ENCODE assay signal across 18 cellular contexts in the genomic region with DNA sequence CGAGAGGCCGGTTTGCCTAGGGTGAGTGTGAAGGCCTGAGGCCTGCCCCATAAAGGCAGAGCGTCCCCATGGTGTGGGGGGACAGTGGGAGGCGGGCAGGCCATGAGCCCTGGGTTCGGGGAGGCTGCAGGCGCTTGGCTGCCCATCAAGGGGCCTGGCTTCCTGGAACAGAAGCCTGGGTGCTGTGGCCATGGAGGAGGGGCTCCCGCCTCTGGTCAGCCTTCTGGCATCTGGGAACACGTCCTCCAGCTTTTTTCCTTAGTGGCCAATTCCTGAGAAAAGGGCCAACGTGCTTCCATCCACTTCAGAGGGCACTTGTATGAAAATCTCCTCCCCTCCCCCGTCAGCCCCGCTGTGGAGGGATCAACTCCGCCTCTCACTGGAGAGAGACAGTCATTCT. TPM values are rescaled to one million over a fixed set of nuclear protein-coding genes. Genes with fewer than 3 reads are reported as not detected.
DNase-seq lines count a peak whose midpoint lies in the region; ATAC-seq, FAIRE-seq and TF ChIP-seq lines count a peak whose summit lies in the region.
"Had no signal": no experiment of that assay in that cellular context is flagged by ENCODE, and none has a peak within 500 bp of the region (broad histone marks: within the 10 kb centered on the region; RNA-seq: fewer than 3 reads in every experiment).

No MANE protein-coding gene starts in this region.

- no peaks in the 10 kb centered on the region for H3K27me3 ChIP-seq in H1 (replicated peaks in 1 of 4; ENCODE audit: control insufficient read depth in 3 of 4, extremely low read depth in 1 of 4, insufficient read depth in 3 of 4, low read length in 3 of 4)
- no peaks in the 10 kb centered on the region for H3K27me3 ChIP-seq in skeletal muscle satellite cell (ENCODE audit: control insufficient read depth, insufficient read depth, low read length)

- no peak for TF ChIP-seq EP300 in H1 (IDR thresholded peaks at IDR 0.05; ENCODE audit: borderline replicate concordance in 1 of 2, low read depth in 2 of 2, low read length in 2 of 2)

- no peak for TF ChIP-seq RAD21 in H1 (IDR thresholded peaks at IDR 0.05 in 1 of 2, conservative IDR thresholded peaks at IDR 0.05 in 1 of 2; ENCODE audit: low read depth in 2 of 2, low read length in 2 of 2)

- no peak overlapping the region for H3K4ac ChIP-seq in H1 (replicated peaks; ENCODE audit: insufficient read length, low read depth, low read length)

- H2BK20ac ChIP-seq in H1 (ENCODE audit: low read length), result no peak overlapping the region

- H3K79me2 ChIP-seq in H1 (ENCODE audit: control insufficient read depth in 1 of 2, insufficient read depth in 2 of 2, low read length in 2 of 2), result no peaks in the 10 kb centered on the region

- H4K91ac ChIP-seq in H1 (replicated peaks; ENCODE audit: insufficient read length, low read length), result peak overlapping the region; percentile 37

- H3K4me1 ChIP-seq in H1 (replicated peaks in 1 of 4; ENCODE audit: control insufficient read depth in 3 of 4, insufficient read depth in 4 of 4, low read length in 3 of 4) (no peaks in the 10 kb centered on the region; a peak in 2 of 7 replicates), skeletal muscle satellite cell (ENCODE audit: control insufficient read depth, insufficient read depth, low read length) (peaks cover 2% of the 10 kb centered on the region)

- H3K23ac ChIP-seq in H1 (ENCODE audit: insufficient read length), result no peak overlapping the region

- no peak overlapping the region for H2BK12ac ChIP-seq in H1 (ENCODE audit: low read depth, low read length)

- no peak overlapping the region for H4K5ac ChIP-seq in H1 (ENCODE audit: insufficient read length, low read depth, low read length)

- H2AK5ac ChIP-seq in H1 (ENCODE audit: low read depth, low read length), result no peak overlapping the region

- no peaks in the 10 kb centered on the region for H3K23me2 ChIP-seq in H1 (ENCODE audit: low read depth, low read length)

- DNase-seq in H1 (ENCODE audit: low read depth in 1 of 2, low spot score in 2 of 2) (no peak), mesothelial cell of epicardium (ENCODE audit: low spot score in 2 of 2, unreplicated experiment in 2 of 2) (no peak), DMS114 treated with DMSO at 0.1 percent for 48 hours (lab: John Stamatoyannopoulos, UW; ENCODE audit: unreplicated experiment) (no peak)
- no peak for DNase-seq in stimulated activated naive B cell treated with anti-CD40 and anti-IgM and Interleukin-4, amounts not matched to agents 10 μg/mL and 1 μg/mL and 100 μg/mL, for 72 hours
- no peak for DNase-seq in stimulated activated CD4-positive, alpha-beta T cell treated with anti-CD3 and anti-CD28 coated beads, Interleukin-2, amount 100 ng/mL, for 48 hours
- DNase-seq: activated CD4-positive, alpha-beta T cell treated with anti-CD3 and anti-CD28 coated beads for 1 hour; activated CD8-positive, alpha-beta memory T cell treated with anti-CD3 and anti-CD28 coated beads, Interleukin-2, amount 50 U/mL, for 48 hours; activated gamma-delta T cell; CD8-positive, alpha-beta T cell; NCI-H146; NCI-H748 treated with DMSO at 0.1 percent for 48 hours; PC-9 had no signal

- H3K4me3 ChIP-seq in H1 (ENCODE audit: extremely low read depth in 1 of 4, insufficient read depth in 2 of 4, low read depth in 3 of 4, low read length in 4 of 4), result no peak overlapping the region
- no peak overlapping the region for H3K4me3 ChIP-seq in skeletal muscle satellite cell (ENCODE audit: low read length)
- H3K4me3 ChIP-seq: PC-9 had no signal

- no peaks in the 10 kb centered on the region for H3K9me3 Mint-ChIP-seq in mesothelial cell of epicardium
- no peaks in the 10 kb centered on the region for H3K9me3 Mint-ChIP-seq in stimulated activated naive B cell treated with anti-CD40 and anti-IgM and Interleukin-4, amounts not matched to agents 10 μg/mL and 1 μg/mL and 100 μg/mL, for 72 hours
- H3K9me3 Mint-ChIP-seq: CD8-positive, alpha-beta T cell; stimulated activated effector memory CD8-positive, alpha-beta T cell treated with anti-CD3 and anti-CD28 coated beads, Interleukin-12 subunit alpha, Interleukin-12 subunit beta, amount 100 ng/mL, for 72 hours had no signal

- H2BK15ac ChIP-seq in H1 (ENCODE audit: low read length), result no peak overlapping the region

- H3K14ac ChIP-seq in H1 (ENCODE audit: insufficient read length), result no peak overlapping the region

- no peaks in the 10 kb centered on the region for H3K36me3 ChIP-seq in H1 (ENCODE audit: control insufficient read depth in 2 of 4, insufficient read depth in 4 of 4, low read length in 3 of 4)
- no peaks in the 10 kb centered on the region for H3K36me3 ChIP-seq in skeletal muscle satellite cell (ENCODE audit: insufficient read depth, low read length)

- peak overlapping the region; percentile 50 for H3K27ac Mint-ChIP-seq in mesothelial cell of epicardium
- H3K27ac Mint-ChIP-seq in stimulated activated naive B cell treated with anti-CD40 and anti-IgM and Interleukin-4, amounts not matched to agents 10 μg/mL and 1 μg/mL and 100 μg/mL, for 72 hours, result no peak overlapping the region
- H3K27ac Mint-ChIP-seq: CD8-positive, alpha-beta T cell; stimulated activated effector memory CD8-positive, alpha-beta T cell treated with anti-CD3 and anti-CD28 coated beads, Interleukin-12 subunit alpha, Interleukin-12 subunit beta, amount 100 ng/mL, for 72 hours had no signal

- H3K9me3 ChIP-seq in H1 (ENCODE audit: insufficient read depth in 2 of 2, low read depth in 1 of 2, low read length in 1 of 2), result no peaks in the 10 kb centered on the region
- no peaks in the 10 kb centered on the region for H3K9me3 ChIP-seq in skeletal muscle satellite cell (replicated peaks; ENCODE audit: low read length)

- no peaks in the 10 kb centered on the region; the same call in 1 of the 2 replicates for H3K79me1 ChIP-seq in H1 (ENCODE audit: low read depth, low read length)

- 91% methylated on average over 11 of the region's 12 CpGs; no CpG with 5 or more reads in 1 of the 2 experiments for WGBS in H1 (ENCODE audit: extremely low coverage in 1 of 2, insufficient coverage in 1 of 2, insufficient read length in 1 of 2, insufficient replicate concordance in 2 of 2, low coverage in 1 of 2, low lambda C conversion rate in 2 of 2, missing lambda C conversion rate in 1 of 2), 2 experiments

- H3K27me3 Mint-ChIP-seq in mesothelial cell of epicardium (ENCODE audit: low read depth), result peaks cover 7% of the 10 kb centered on the region
- no peaks in the 10 kb centered on the region for H3K27me3 Mint-ChIP-seq in stimulated activated naive B cell treated with anti-CD40 and anti-IgM and Interleukin-4, amounts not matched to agents 10 μg/mL and 1 μg/mL and 100 μg/mL, for 72 hours

- H3K4me1 Mint-ChIP-seq in mesothelial cell of epicardium, result peaks cover 15% of the 10 kb centered on the region
- peaks cover 0 to 4% of the 10 kb centered on the region in 2 donors for H3K4me1 Mint-ChIP-seq in stimulated activated naive B cell treated with anti-CD40 and anti-IgM and Interleukin-4, amounts not matched to agents 10 μg/mL and 1 μg/mL and 100 μg/mL, for 72 hours
- H3K4me1 Mint-ChIP-seq: stimulated activated effector memory CD8-positive, alpha-beta T cell treated with anti-CD3 and anti-CD28 coated beads, Interleukin-12 subunit alpha, Interleukin-12 subunit beta, amount 100 ng/mL, for 72 hours had no signal

- H2BK5ac ChIP-seq in H1 (ENCODE audit: low read depth, low read length), result no peak overlapping the region; the same call in 1 of the 2 replicates

- H3K9ac ChIP-seq in H1 (replicated peaks in 1 of 4; ENCODE audit: extremely low read depth in 1 of 4, low read depth in 3 of 4, low read length in 3 of 4) (no peak overlapping the region), skeletal muscle satellite cell (ENCODE audit: low read depth, low read length) (no peak overlapping the region)

- CTCF ChIA-PET in H1 (lab: Charles Lee; ENCODE audit: partially characterized antibody), result no interaction called here

- no peak for ATAC-seq in GM21723 (IDR thresholded peaks at IDR 0.05; ENCODE audit: unreplicated experiment)
- ATAC-seq in stimulated activated naive B cell treated with anti-CD40 and anti-IgM and Interleukin-4, amounts not matched to agents 10 μg/mL and 1 μg/mL and 100 μg/mL, for 72 hours (replicated peaks), result no peak
- ATAC-seq: CD8-positive, alpha-beta T cell; stimulated activated effector memory CD8-positive, alpha-beta T cell treated with anti-CD3 and anti-CD28 coated beads, Interleukin-12 subunit alpha, Interleukin-12 subunit beta, amount 100 ng/mL, for 72 hours had no signal

- H3K36me3 Mint-ChIP-seq in mesothelial cell of epicardium, result no peaks in the 10 kb centered on the region
- H3K36me3 Mint-ChIP-seq in stimulated activated naive B cell treated with anti-CD40 and anti-IgM and Interleukin-4, amounts not matched to agents 10 μg/mL and 1 μg/mL and 100 μg/mL, for 72 hours, result no peaks in the 10 kb centered on the region
- H3K36me3 Mint-ChIP-seq: CD8-positive, alpha-beta T cell; stimulated activated effector memory CD8-positive, alpha-beta T cell treated with anti-CD3 and anti-CD28 coated beads, Interleukin-12 subunit alpha, Interleukin-12 subunit beta, amount 100 ng/mL, for 72 hours had no signal

- no peak overlapping the region for H2AFZ ChIP-seq in H1 (ENCODE audit: low read length)
- H2AFZ ChIP-seq: PC-9 had no signal

- H3K4me2 ChIP-seq in H1 (ENCODE audit: insufficient read depth in 1 of 2, low read depth in 2 of 2, low read length in 2 of 2) (no peak overlapping the region), skeletal muscle satellite cell (ENCODE audit: low read length) (peak overlapping the region; percentile 42)
- H3K4me2 ChIP-seq: PC-9 had no signal

- H4K20me1 ChIP-seq in H1 (replicated peaks in 1 of 2; ENCODE audit: control insufficient read depth in 1 of 2, insufficient read depth in 2 of 2, low read length in 2 of 2), result peaks cover 0 to 2% of the 10 kb centered on the region in 2 experiments

- POLR2A ChIA-PET in H1 (lab: Charles Lee; ENCODE audit: partially characterized antibody), result no interaction called here

- no peak overlapping the region for H3K4me3 Mint-ChIP-seq in mesothelial cell of epicardium
- no peak overlapping the region for H3K4me3 Mint-ChIP-seq in stimulated activated naive B cell treated with anti-CD40 and anti-IgM and Interleukin-4, amounts not matched to agents 10 μg/mL and 1 μg/mL and 100 μg/mL, for 72 hours
- H3K4me3 Mint-ChIP-seq: CD8-positive, alpha-beta T cell; stimulated activated effector memory CD8-positive, alpha-beta T cell treated with anti-CD3 and anti-CD28 coated beads, Interleukin-12 subunit alpha, Interleukin-12 subunit beta, amount 100 ng/mL, for 72 hours had no signal

- no peak overlapping the region for H2BK120ac ChIP-seq in H1 (replicated peaks; ENCODE audit: low read depth, low read length)

- FAIRE-seq in H1 (lab: Jason Lieb, UNC), result no peak

- no peak overlapping the region for H4K8ac ChIP-seq in H1 (ENCODE audit: extremely low read depth, insufficient read depth, low read length)

- TF ChIP-seq CTCF in C4-2B (conservative IDR thresholded peaks at IDR 0.05), result no peak
- TF ChIP-seq CTCF in H1 (IDR thresholded peaks at IDR 0.05; ENCODE audit: control extremely low read depth in 1 of 3, insufficient read depth in 1 of 3, low read depth in 1 of 3, low read length in 3 of 3), result no peak
- TF ChIP-seq CTCF in mesothelial cell of epicardium (IDR thresholded peaks at IDR 0.05; ENCODE audit: unreplicated experiment), result no peak

- H3K18ac ChIP-seq in H1 (ENCODE audit: extremely low read depth, low read length), result peak overlapping the region; percentile 19; the same call in 1 of the 2 replicates

- H3K56ac ChIP-seq in H1 (replicated peaks; ENCODE audit: insufficient read length, low read depth, low read length), result no peak overlapping the region

- no peak for TF ChIP-seq POLR2A in H1 (IDR thresholded peaks at IDR 0.05; ENCODE audit: control extremely low read depth in 1 of 2, low read depth in 2 of 2, low read length in 2 of 2)

- H3K27ac ChIP-seq in C4-2B (peak overlapping the region; percentile 86), H1 (ENCODE audit: low read depth, low read length) (no peak overlapping the region)
- H3K27ac ChIP-seq: PC-9 had no signal

RNA-seq across cellular contexts. Expression of gene PRDM16, which starts 58.7 kb away (rescaled TPM):
- 0.43 and 0.46 TPM in 2 replicates for total RNA-seq in H1 (2021; fragmentation: NEBNext Ultra II Directional; extraction: Animal tissue kit (Norgen Biotek cat#: 25700))
- polyA plus RNA-seq in H1 (2011; rRNA removed), result 0.38 and 0.39 TPM in 2 replicates
- polyA plus RNA-seq in H1 (2011; cell fraction: cytosol; rRNA removed), result 0.54 TPM
- polyA plus RNA-seq in H1 (2011; cell fraction: nucleus; rRNA removed), result 1.1 TPM
- 0.25 to 0.69 TPM (median 0.53 TPM) in 4 replicates for polyA plus RNA-seq in H1 (2012, experiment 1 of 2)
- polyA plus RNA-seq in H1 (2012, experiment 2 of 2), result 0.14 TPM
- polyA plus RNA-seq in H1 (2013, experiment 1 of 2), result 0.18 TPM
- polyA plus RNA-seq in H1 (2013, experiment 2 of 2), result 0.26 TPM
- 0.13 and 0.24 TPM in 2 replicates for polyA minus RNA-seq in H1 (2011; rRNA and poly(A)+ RNA removed)
- polyA minus RNA-seq in H1 (2011; cell fraction: cytosol; rRNA and poly(A)+ RNA removed), result 0.15 TPM
- polyA minus RNA-seq in H1 (2011; cell fraction: nucleus; rRNA and poly(A)+ RNA removed), result 1.2 TPM
- total RNA-seq in mesothelial cell of epicardium, result 1.2 to 2.1 TPM (median 1.4 TPM) in 3 replicates
- 0.22 and 0.25 TPM in 2 replicates for total RNA-seq in skeletal muscle satellite cell (2012; rRNA removed)
- total RNA-seq: CD8-positive, alpha-beta T cell; dermis microvascular lymphatic vessel endothelial cell; PC-9; T-helper 2 cell treated with Interferon-gamma antibody and Interleukin-4, amounts not matched to agents 100 ng/mL and 5 ng/mL, for 36 hours had no signal
